ENCODE assay signal across 17 cellular contexts in genomic region chr9:134789168-134789567, GRCh38.
"Had no signal": no experiment of that assay in that cellular context is flagged by ENCODE, and none has a peak within 500 bp of the region (broad histone marks: within the 10 kb centered on the region; RNA-seq: fewer than 3 reads in every experiment).

No MANE protein-coding gene starts in this region.

- H3K9me3 Mint-ChIP-seq: activated CD4-positive, alpha-beta T cell treated with anti-CD3 and anti-CD28 coated beads, Interleukin-2, amount 10 ng/mL, durations not matched to agents 7 days and 5 days; activated naive CD4-positive, alpha-beta T cell treated with anti-CD3 and anti-CD28 coated beads, Interleukin-2, amount 10 ng/mL, durations not matched to agents 7 days and 5 days; activated T-cell treated with anti-CD3 and anti-CD28 coated beads, Interleukin-2, amount 50 U/mL, for 4 hours; endodermal cell; immature natural killer cell; nephron; stimulated activated naive CD8-positive, alpha-beta T cell treated with anti-CD3 and anti-CD28 coated beads, Interleukin-15, Interleukin-2, amounts not matched to agents 100 ng/mL and 50 ng/mL, for 24 hours; T-helper 1 cell treated with Interleukin-12 subunit alpha and Interleukin-12 subunit beta and Interleukin-4 antibody, amounts not matched to agents 30 μg/mL and 1 μg/mL, for 36 hours; type B pancreatic cell had no signal

- H3K4me3 ChIP-seq: lower lobe of right lung, SJCRH30 had no signal

- H3K4me1 Mint-ChIP-seq: activated CD4-positive, alpha-beta T cell treated with anti-CD3 and anti-CD28 coated beads, Interleukin-2, amount 10 ng/mL, durations not matched to agents 7 days and 5 days; activated naive CD4-positive, alpha-beta T cell treated with anti-CD3 and anti-CD28 coated beads, Interleukin-2, amount 10 ng/mL, durations not matched to agents 7 days and 5 days; endodermal cell; immature natural killer cell had no signal

- H3K27me3 Mint-ChIP-seq: activated CD4-positive, alpha-beta T cell treated with anti-CD3 and anti-CD28 coated beads, Interleukin-2, amount 10 ng/mL, durations not matched to agents 7 days and 5 days; stimulated activated naive CD8-positive, alpha-beta T cell treated with anti-CD3 and anti-CD28 coated beads, Interleukin-15, Interleukin-2, amounts not matched to agents 100 ng/mL and 50 ng/mL, for 24 hours had no signal

- H3K27ac ChIP-seq: epithelial cell of prostate, lower lobe of right lung, SJCRH30 had no signal

- H3K27me3 ChIP-seq: SJCRH30 had no signal

- H3K9me3 ChIP-seq: lower lobe of right lung, SJCRH30 had no signal

- H3K4me1 ChIP-seq: SJCRH30 had no signal

- ATAC-seq: activated CD4-positive, CD25-positive, alpha-beta regulatory T cell treated with anti-CD3 and anti-CD28 coated beads, Interleukin-2, amount 50 U/mL, for 24 hours; activated T-cell treated with anti-CD3 and anti-CD28 coated beads, Interleukin-2, amount 50 U/mL, for 4 hours had no signal

- H3K27ac Mint-ChIP-seq: activated CD4-positive, alpha-beta T cell treated with anti-CD3 and anti-CD28 coated beads, Interleukin-2, amount 10 ng/mL, durations not matched to agents 7 days and 5 days; activated naive CD4-positive, alpha-beta T cell treated with anti-CD3 and anti-CD28 coated beads, Interleukin-2, amount 10 ng/mL, durations not matched to agents 7 days and 5 days; endodermal cell; immature natural killer cell; nephron; stimulated activated naive CD8-positive, alpha-beta T cell treated with anti-CD3 and anti-CD28 coated beads, Interleukin-15, Interleukin-2, amounts not matched to agents 100 ng/mL and 50 ng/mL, for 24 hours; T-helper 1 cell treated with Interleukin-12 subunit alpha and Interleukin-12 subunit beta and Interleukin-4 antibody, amounts not matched to agents 30 μg/mL and 1 μg/mL, for 36 hours; type B pancreatic cell had no signal

- H3K36me3 Mint-ChIP-seq: activated naive CD4-positive, alpha-beta T cell treated with anti-CD3 and anti-CD28 coated beads, Interleukin-2, amount 10 ng/mL, durations not matched to agents 7 days and 5 days; immature natural killer cell; type B pancreatic cell had no signal

- DNase-seq: activated CD4-positive, alpha-beta T cell treated with anti-CD3 and anti-CD28 coated beads, Interleukin-2, amount 10 ng/mL, durations not matched to agents 7 days and 5 days; activated CD8-positive, alpha-beta memory T cell treated with anti-CD3 and anti-CD28 coated beads, Interleukin-2, amount 50 U/mL, for 4 hours; activated naive CD4-positive, alpha-beta T cell treated with anti-CD3 and anti-CD28 coated beads, Interleukin-2, amount 10 ng/mL, durations not matched to agents 7 days and 5 days; activated T-cell treated with anti-CD3 and anti-CD28 coated beads, Interleukin-2, amount 50 U/mL, for 4 hours; endodermal cell; foreskin melanocyte; immature natural killer cell; lower lobe of right lung; posterior cingulate gyrus; retina; SJCRH30 had no signal

- H3K36me3 ChIP-seq: lower lobe of right lung, SJCRH30 had no signal

- H3K4me3 Mint-ChIP-seq: activated CD4-positive, alpha-beta T cell treated with anti-CD3 and anti-CD28 coated beads, Interleukin-2, amount 10 ng/mL, durations not matched to agents 7 days and 5 days; activated naive CD4-positive, alpha-beta T cell treated with anti-CD3 and anti-CD28 coated beads, Interleukin-2, amount 10 ng/mL, durations not matched to agents 7 days and 5 days; activated T-cell treated with anti-CD3 and anti-CD28 coated beads, Interleukin-2, amount 50 U/mL, for 4 hours; endodermal cell; immature natural killer cell; nephron; stimulated activated naive CD8-positive, alpha-beta T cell treated with anti-CD3 and anti-CD28 coated beads, Interleukin-15, Interleukin-2, amounts not matched to agents 100 ng/mL and 50 ng/mL, for 24 hours; T-helper 1 cell treated with Interleukin-12 subunit alpha and Interleukin-12 subunit beta and Interleukin-4 antibody, amounts not matched to agents 30 μg/mL and 1 μg/mL, for 36 hours; type B pancreatic cell had no signal
